7 cellular contexts compared by ENCODE assay signal in genomic region chr3:126355777-126356372, GRCh38. TPM values are rescaled to one million over a fixed set of nuclear protein-coding genes. Genes with fewer than 3 reads are reported as not detected.
A peak's percentile ranks its signal among the peaks of the same experiment; 100 is the strongest.
DNase-seq lines count a peak whose midpoint lies in the region; ATAC-seq and TF ChIP-seq lines count a peak whose summit lies in the region.

No MANE protein-coding gene starts in this region.

- peak overlapping the region; percentile 100 for H3K4me2 ChIP-seq in mammary epithelial cell (ENCODE audit: insufficient read depth, low read depth, low read length)

- CTCF ChIA-PET in mammary epithelial cell (lab: Charles Lee; ENCODE audit: low non-redundant PET): no interaction called here

- dilution Hi-C loops in mammary epithelial cell (cut with HindIII; ENCODE audit: low sequenced_read_pairs): no loop called here

- in situ Hi-C loops in mammary epithelial cell (cut with MboI; ENCODE audit: low sequenced_read_pairs in 2 of 2): no loop called here

- H3K9me3 ChIP-seq in mammary epithelial cell (replicated peaks; ENCODE audit: insufficient read depth, low read length) (no peaks in the 10 kb centered on the region), iPS-18c (ENCODE audit: control insufficient read depth, insufficient read depth, low read length) (peaks cover 4% of the 10 kb centered on the region)

- ATAC-seq in GM19324 (IDR thresholded peaks at IDR 0.05; ENCODE audit: low FRiP score, unreplicated experiment): no peak

- intact Hi-C loops in mammary epithelial cell (cut with micrococcal nuclease): loop anchor here (5.0 kb wide), 2 partner anchors 74 to 89 kb away; no protein-coding TSS in a partner anchor

- no peak overlapping the region for H3K27ac ChIP-seq in mammary epithelial cell (ENCODE audit: insufficient read depth, low read depth, low read length)

- DNase-seq in GM12865 (ENCODE audit: low read depth): peak; percentile 12
- peak; percentile 44 for DNase-seq in NCI-H526 treated with DMSO at 0.1 percent for 48 hours (lab: John Stamatoyannopoulos, UW)
- no peak for DNase-seq in mammary epithelial cell
- DNase-seq in retina: peak; percentile 88
- no peak for DNase-seq in NCI-H2171 (lab: John Stamatoyannopoulos, UW)

- peak overlapping the region; percentile 24 for H2AFZ ChIP-seq in mammary epithelial cell (ENCODE audit: low read depth, low read length)

- H3K4me3 ChIP-seq in GM12865 (ENCODE audit: low read depth, low read length): no peak overlapping the region
- peak overlapping the region in 1 of 3 experiments; percentile 20 for H3K4me3 ChIP-seq in mammary epithelial cell (replicated peaks in 1 of 3; ENCODE audit: insufficient read depth in 1 of 3, low read depth in 2 of 3, low read length in 3 of 3)
- peak overlapping the region; percentile 68 for H3K4me3 ChIP-seq in iPS-18c (ENCODE audit: insufficient read depth, low read depth, low read length)

- WGBS in mammary epithelial cell (ENCODE audit: low coverage, missing lambda C conversion rate): 10% methylated on average over 14 of the region's 32 CpGs

- H3K27me3 ChIP-seq in mammary epithelial cell (ENCODE audit: insufficient read depth, low read length): peaks cover 10% of the 10 kb centered on the region

- H3K9ac ChIP-seq in mammary epithelial cell (ENCODE audit: insufficient read depth, low read length): no peak overlapping the region

- no peaks in the 10 kb centered on the region for H4K20me1 ChIP-seq in mammary epithelial cell (ENCODE audit: insufficient read depth, low read length)

- no peaks in the 10 kb centered on the region for H3K79me2 ChIP-seq in mammary epithelial cell (ENCODE audit: insufficient read depth, low read length)

- no TSS peak for BruUV-seq in mammary epithelial cell (replicated peaks; lab: Mats Ljungman, UMichigan)

- H3K36me3 ChIP-seq in mammary epithelial cell (ENCODE audit: insufficient read depth, low read length): no peaks in the 10 kb centered on the region

- H3K4me1 ChIP-seq in mammary epithelial cell (ENCODE audit: insufficient read depth, low read length): peaks cover 18% of the 10 kb centered on the region

- TF ChIP-seq CTCF in GM12865 (IDR thresholded peaks at IDR 0.05; ENCODE audit: insufficient read depth, low read depth, low read length, missing control alignments): no peak
- TF ChIP-seq CTCF in mammary epithelial cell (conservative IDR thresholded peaks at IDR 0.05 in 1 of 2, IDR thresholded peaks at IDR 0.05 in 1 of 2; ENCODE audit: extremely low read depth in 1 of 2, insufficient read depth in 1 of 2, low read depth in 1 of 2, low read length in 2 of 2): no peak

RNA-seq across cellular contexts. Expression of gene KLF15, which starts 1.3 kb away (rescaled TPM):
- total RNA-seq in mammary epithelial cell: under 1 TPM; 0.17 to 0.61 TPM
- 0.05 TPM for polyA plus RNA-seq in mammary epithelial cell
- polyA minus RNA-seq in mammary epithelial cell: not detected

RNA-seq across cellular contexts. Expression of gene CFAP100, which starts 38.8 kb away (rescaled TPM):
- total RNA-seq in mammary epithelial cell: not detected
- polyA plus RNA-seq in mammary epithelial cell: not detected
- polyA minus RNA-seq in mammary epithelial cell: not detected

Comparison
In these comparisons a context has a peak if more than half of its experiments do, and no peak if none do; other contexts are left out.
1. DNase-seq: peak in GM12865 (single experiment), NCI-H526 treated with DMSO at 0.1 percent for 48 hours (single experiment) and retina (single experiment); none in mammary epithelial cell (single experiment) and NCI-H2171 (single experiment).